Comparison of ENCODE assay signal across 16 cellular contexts in the genomic region with DNA sequence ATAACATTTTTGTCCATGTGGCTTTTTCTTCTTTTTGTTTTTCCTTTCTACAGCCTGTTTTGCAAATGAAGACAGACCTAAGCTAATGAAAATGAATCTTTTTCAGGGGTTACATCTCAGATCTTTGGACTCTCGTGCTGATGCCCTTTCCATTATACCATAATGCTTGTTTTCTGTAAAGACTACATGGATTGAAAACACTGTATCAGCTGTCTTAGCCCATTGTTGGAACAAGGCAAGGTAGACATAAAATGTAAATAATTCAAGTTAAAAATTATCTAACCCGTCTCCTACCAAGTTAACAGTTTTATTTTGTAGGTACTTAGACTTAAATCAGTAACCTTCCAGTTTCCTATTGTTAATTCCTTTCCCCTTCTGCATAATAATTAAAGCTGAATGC. TPM values are rescaled to one million over a fixed set of nuclear protein-coding genes. Genes with fewer than 3 reads are reported as not detected.
A peak's percentile ranks its signal among the peaks of the same experiment; 100 is the strongest.
DNase-seq lines count a peak whose midpoint lies in the region; ATAC-seq, FAIRE-seq and TF ChIP-seq lines count a peak whose summit lies in the region.
"Had no signal": no experiment of that assay in that cellular context is flagged by ENCODE, and none has a peak within 500 bp of the region (broad histone marks: within the 10 kb centered on the region; RNA-seq: fewer than 3 reads in every experiment).

No MANE protein-coding gene starts in this region.

- H3K27ac ChIP-seq in A549 (no peak overlapping the region), WERI-Rb-1 (no peak overlapping the region)
- H3K27ac ChIP-seq: GM23248 had no signal

- peaks cover 62% of the 10 kb centered on the region for H3K4me1 ChIP-seq in A549
- H3K4me1 ChIP-seq: BE2C had no signal

- CTCF ChIA-PET in A549 (lab: Yijun Ruan, JAX) (no interaction called here), Calu3 (lab: Charles Lee) (no interaction called here), WTC11 (lab: Charles Lee) (no interaction called here)

- peaks cover 3% of the 10 kb centered on the region; the same call in 1 of the 2 replicates for H3K36me3 ChIP-seq in WERI-Rb-1
- H3K36me3 ChIP-seq: BE2C had no signal

- H3K4me3 Mint-ChIP-seq in Calu3 (ENCODE audit: low read depth, unreplicated experiment), result peak overlapping the region; percentile 56
- H3K4me3 Mint-ChIP-seq in WTC11, result no peak overlapping the region; the same call in 1 of the 2 replicates
- no peak overlapping the region for H3K4me3 Mint-ChIP-seq in nephron
- H3K4me3 Mint-ChIP-seq: CD14-positive monocyte; CD8-positive, alpha-beta memory T cell had no signal

- TF ChIP-seq RAD21 in A549 (conservative IDR thresholded peaks at IDR 0.05 in 1 of 2, IDR thresholded peaks at IDR 0.05 in 1 of 2), result no peak

- WGBS in A549 (ENCODE audit: missing lambda C conversion rate), result 51% methylated on average over 2 of the region's 2 CpGs

- DNase-seq in A549 (ENCODE audit: low read depth in 1 of 2, low spot score in 1 of 2) (no peak), Calu3 (no peak), WTC11 (ENCODE audit: low spot score) (no peak), D341Med (ENCODE audit: low spot score) (no peak), WERI-Rb-1 (no peak)
- DNase-seq: BE2C; Caco-2; CD8-positive, alpha-beta memory T cell; DMS 273 treated with DMSO at 0.1 percent for 48 hours; GM23248; H7 had no signal

- no peak for TF ChIP-seq EP300 in A549 (IDR thresholded peaks at IDR 0.05)

- TF ChIP-seq POLR2A in A549 (IDR thresholded peaks at IDR 0.05; ENCODE audit: low read length), result no peak

- no peak for ATAC-seq in A549
- no peak for ATAC-seq in WTC11
- no peak for ATAC-seq in GM18511 (IDR thresholded peaks at IDR 0.05; ENCODE audit: unreplicated experiment)

- POLR2A ChIA-PET in A549 (lab: Yijun Ruan, JAX), result interaction anchor here (1.1 kb wide), 1 partner anchor 45 kb away, joined by 3 read pairs; no protein-coding TSS in a partner anchor
- POLR2A ChIA-PET in WTC11 (lab: Charles Lee), result interaction anchor here (0.5 kb wide), 1 partner anchor 60 kb away, joined by 4 read pairs; no protein-coding TSS in a partner anchor

- no peaks in the 10 kb centered on the region for H3K27me3 Mint-ChIP-seq in Calu3 (ENCODE audit: unreplicated experiment)
- no peaks in the 10 kb centered on the region for H3K27me3 Mint-ChIP-seq in WTC11 (ENCODE audit: low read depth)
- no peaks in the 10 kb centered on the region for H3K27me3 Mint-ChIP-seq in nephron (ENCODE audit: low read depth)
- H3K27me3 Mint-ChIP-seq: CD8-positive, alpha-beta memory T cell had no signal

- peaks cover 15% of the 10 kb centered on the region for H3K36me3 Mint-ChIP-seq in Calu3 (ENCODE audit: insufficient read depth, unreplicated experiment)
- no peaks in the 10 kb centered on the region for H3K36me3 Mint-ChIP-seq in WTC11
- H3K36me3 Mint-ChIP-seq in nephron (ENCODE audit: low read depth), result peaks cover 6% of the 10 kb centered on the region

- TF ChIP-seq CTCF in A549 (IDR thresholded peaks at IDR 0.05) (no peak), Calu3 (IDR thresholded peaks at IDR 0.05; ENCODE audit: unreplicated experiment) (no peak), WTC11 (IDR thresholded peaks at IDR 0.05) (no peak), nephron (IDR thresholded peaks at IDR 0.05; ENCODE audit: unreplicated experiment in 3 of 3) (no peak), WERI-Rb-1 (IDR thresholded peaks at IDR 0.05; ENCODE audit: low read depth, low read length) (no peak)

- peak overlapping the region; percentile 57 for H3K4me2 ChIP-seq in A549

- intact Hi-C loops in Calu3 (cut with micrococcal nuclease; ENCODE audit: unreplicated experiment), result no loop called here

- BruUV-seq in Calu3 (replicated peaks; lab: Mats Ljungman, UMichigan), result no TSS peak

- H3K4me1 Mint-ChIP-seq in Calu3 (ENCODE audit: low read depth, unreplicated experiment), result peaks cover 81% of the 10 kb centered on the region
- H3K4me1 Mint-ChIP-seq in WTC11, result peaks cover 41% of the 10 kb centered on the region
- H3K4me1 Mint-ChIP-seq in nephron, result peaks cover 22% of the 10 kb centered on the region

- H3K27me3 ChIP-seq in WERI-Rb-1 (ENCODE audit: insufficient read depth, low read depth, severe bottlenecking), result no peaks in the 10 kb centered on the region
- H3K27me3 ChIP-seq: BE2C had no signal

- H3K9me3 Mint-ChIP-seq in Calu3 (ENCODE audit: low read depth, unreplicated experiment), result no peaks in the 10 kb centered on the region
- no peaks in the 10 kb centered on the region for H3K9me3 Mint-ChIP-seq in WTC11
- H3K9me3 Mint-ChIP-seq in nephron, result no peaks in the 10 kb centered on the region
- H3K9me3 Mint-ChIP-seq: CD14-positive monocyte; CD8-positive, alpha-beta memory T cell had no signal

- H3K4me3 ChIP-seq in A549 (no peak overlapping the region), WERI-Rb-1 (ENCODE audit: low read depth, low read length) (no peak overlapping the region)
- H3K4me3 ChIP-seq: GM23248 had no signal

- H3K27ac Mint-ChIP-seq in Calu3 (ENCODE audit: unreplicated experiment) (peak overlapping the region; percentile 90), WTC11 (peak overlapping the region; percentile 51; the same call in 1 of the 2 replicates), nephron (peak overlapping the region; percentile 69 to 92 (median 85))

- FAIRE-seq in A549 (lab: Jason Lieb, UNC), result no peak
- FAIRE-seq: A204.1, GM18507 had no signal

- no peaks in the 10 kb centered on the region for H3K9me3 ChIP-seq in A549
- H3K9me3 ChIP-seq in WERI-Rb-1 (ENCODE audit: severe bottlenecking), result no peaks in the 10 kb centered on the region
- H3K9me3 ChIP-seq: BE2C, Caco-2 had no signal

TF ChIP-seq in A549, 52 proteins besides CTCF, POLR2A, EP300 and RAD21 (continues in another document):
- TF ChIP-seq PHF8 (IDR thresholded peaks at IDR 0.05; ENCODE audit: borderline replicate concordance, low read depth) (no peak), FOXS1 (CRISPR knock-in tag; IDR thresholded peaks at IDR 0.05) (no peak), ZFP36 (IDR thresholded peaks at IDR 0.05; ENCODE audit: borderline replicate concordance, partially characterized antibody) (no peak), KDM5A (IDR thresholded peaks at IDR 0.05) (no peak), CEBPB (IDR thresholded peaks at IDR 0.05) (no peak)
- TF ChIP-seq, protein P1, sequence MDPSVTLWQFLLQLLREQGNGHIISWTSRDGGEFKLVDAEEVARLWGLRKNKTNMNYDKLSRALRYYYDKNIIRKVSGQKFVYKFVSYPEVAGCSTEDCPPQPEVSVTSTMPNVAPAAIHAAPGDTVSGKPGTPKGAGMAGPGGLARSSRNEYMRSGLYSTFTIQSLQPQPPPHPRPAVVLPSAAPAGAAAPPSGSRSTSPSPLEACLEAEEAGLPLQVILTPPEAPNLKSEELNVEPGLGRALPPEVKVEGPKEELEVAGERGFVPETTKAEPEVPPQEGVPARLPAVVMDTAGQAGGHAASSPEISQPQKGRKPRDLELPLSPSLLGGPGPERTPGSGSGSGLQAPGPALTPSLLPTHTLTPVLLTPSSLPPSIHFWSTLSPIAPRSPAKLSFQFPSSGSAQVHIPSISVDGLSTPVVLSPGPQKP (IDR thresholded peaks at IDR 0.05; ENCODE audit: low read depth, low read length), result no peak

TF ChIP-seq in WTC11, 78 proteins besides CTCF, POLR2A, EP300 and RAD21 (continues in another document):
- TF ChIP-seq MXD4 (CRISPR knock-in tag; IDR thresholded peaks at IDR 0.05; ENCODE audit: borderline replicate concordance) (no peak), GTF2I (CRISPR knock-in tag; conservative IDR thresholded peaks at IDR 0.05) (no peak), CREM (CRISPR knock-in tag; IDR thresholded peaks at IDR 0.05) (no peak), PRRX2 (CRISPR knock-in tag; IDR thresholded peaks at IDR 0.05) (no peak)
- TF ChIP-seq, protein P2, sequence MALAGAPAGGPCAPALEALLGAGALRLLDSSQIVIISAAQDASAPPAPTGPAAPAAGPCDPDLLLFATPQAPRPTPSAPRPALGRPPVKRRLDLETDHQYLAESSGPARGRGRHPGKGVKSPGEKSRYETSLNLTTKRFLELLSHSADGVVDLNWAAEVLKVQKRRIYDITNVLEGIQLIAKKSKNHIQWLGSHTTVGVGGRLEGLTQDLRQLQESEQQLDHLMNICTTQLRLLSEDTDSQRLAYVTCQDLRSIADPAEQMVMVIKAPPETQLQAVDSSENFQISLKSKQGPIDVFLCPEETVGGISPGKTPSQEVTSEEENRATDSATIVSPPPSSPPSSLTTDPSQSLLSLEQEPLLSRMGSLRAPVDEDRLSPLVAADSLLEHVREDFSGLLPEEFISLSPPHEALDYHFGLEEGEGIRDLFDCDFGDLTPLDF (CRISPR knock-in tag; IDR thresholded peaks at IDR 0.05), result no peak

RNA-seq across cellular contexts. Expression of gene RPRD2, which starts 44.9 kb away (rescaled TPM):
- polyA plus RNA-seq in A549 (2011; rRNA removed) (20.8 and 21.1 TPM in 2 replicates), A549 (2017; fragmentation: RNase III; extraction: RNeasy Plus Mini Kit Qiagen cat#74134 plus additional on column Dnase treatment) (9.0 to 10.3 TPM (median 9.8 TPM) in 3 replicates)
- 7.7 and 10.0 TPM in 2 replicates for polyA plus RNA-seq in A549 (2012; cell fraction: cytosol; rRNA removed)
- 9.9 and 12.3 TPM in 2 replicates for polyA plus RNA-seq in A549 (2012; cell fraction: nucleus; rRNA removed)
- 17.3 and 20.5 TPM in 2 replicates for polyA minus RNA-seq in A549 (2011; rRNA and poly(A)+ RNA removed)
- total RNA-seq in Calu3 (2022) (36.6 and 37.8 TPM in 2 replicates), WTC11 (2021) (25.4 to 26.4 TPM (median 26.1 TPM) in 3 replicates)
